9 cellular contexts compared by ENCODE assay signal in genomic region chr1:77825356-77825709, GRCh38. TPM values are rescaled to one million over a fixed set of nuclear protein-coding genes. Genes with fewer than 3 reads are reported as not detected.
DNase-seq lines count a peak whose midpoint lies in the region; ATAC-seq and TF ChIP-seq lines count a peak whose summit lies in the region.
"Had no signal": no experiment of that assay in that cellular context is flagged by ENCODE, and none has a peak within 500 bp of the region (broad histone marks: within the 10 kb centered on the region; RNA-seq: fewer than 3 reads in every experiment).

No MANE protein-coding gene starts in this region.

- no peaks in the 10 kb centered on the region for H3K9me3 ChIP-seq in mucosa of descending colon

- no peaks in the 10 kb centered on the region for H3K36me3 ChIP-seq in mucosa of descending colon (ENCODE audit: low read depth)

- peak; percentile 46 for DNase-seq in NCI-H2107 treated with DMSO at 0.1 percent for 48 hours (lab: John Stamatoyannopoulos, UW; ENCODE audit: unreplicated experiment)
- DNase-seq in NCI-H2107 (lab: John Stamatoyannopoulos, UW), result no peak
- DNase-seq in NCI-H82 (lab: John Stamatoyannopoulos, UW), result peak; percentile 43
- peak; percentile 95 for DNase-seq in choroid plexus epithelial cell (ENCODE audit: low read depth)
- peak in 1 of 3 donors; percentile 54 for DNase-seq in mucosa of descending colon
- no peak for DNase-seq in T-helper 9 cell
- DNase-seq: activated T-cell treated with anti-CD3 and anti-CD28 coated beads, Interleukin-2, amount 50 U/mL, for 4 hours had no signal

- no peaks in the 10 kb centered on the region for H3K4me1 ChIP-seq in mucosa of descending colon (ENCODE audit: low read depth)

- TF ChIP-seq CTCF in choroid plexus epithelial cell (conservative IDR thresholded peaks at IDR 0.05; ENCODE audit: low read depth, low read length) (peak; percentile 28), mucosa of descending colon (IDR thresholded peaks at IDR 0.05) (no peak)

- intact Hi-C loops in mucosa of descending colon (cut with DNase I, micrococcal nuclease), result no loop called here

- ATAC-seq in HG02610 (IDR thresholded peaks at IDR 0.05; ENCODE audit: unreplicated experiment) (peak; percentile 41), mucosa of descending colon (peak; percentile 90), HG03045 (IDR thresholded peaks at IDR 0.05; ENCODE audit: unreplicated experiment) (no peak)

- H3K4me3 ChIP-seq in choroid plexus epithelial cell (ENCODE audit: low read depth, low read length) (no peak overlapping the region), mucosa of descending colon (no peak overlapping the region)

RNA-seq across cellular contexts. Expression of gene MIGA1, which starts 45.9 kb away (rescaled TPM):
- 10 to 100 TPM; 13.2 to 21.1 (median 18.5) TPM for total RNA-seq in mucosa of descending colon

Comparison
In these comparisons a context has a peak if more than half of its experiments do, and no peak if none do; other contexts are left out.
1. DNase-seq: peak in NCI-H2107 treated with DMSO at 0.1 percent for 48 hours (single experiment), NCI-H82 (single experiment) and choroid plexus epithelial cell (single experiment); none in NCI-H2107 (single experiment) and T-helper 9 cell (single experiment).